In the genomic region with DNA sequence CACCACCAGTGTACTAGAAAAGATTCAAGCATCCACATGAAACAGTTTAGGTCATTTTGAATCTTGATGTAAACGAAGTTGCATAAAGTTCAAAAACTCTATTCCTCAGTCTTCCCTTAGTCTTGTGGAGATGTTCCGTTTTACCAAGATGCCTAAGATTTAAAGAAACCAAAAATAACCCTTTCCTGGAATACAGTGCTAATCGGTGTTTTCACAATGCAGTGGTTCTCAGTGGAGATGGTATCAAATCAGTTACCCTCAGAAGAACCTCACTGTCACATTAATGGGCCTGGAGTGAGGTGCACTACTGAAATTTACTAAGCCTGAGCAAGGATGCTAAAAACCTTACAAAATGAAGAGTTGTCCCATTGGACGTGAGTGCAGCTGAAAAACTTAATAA, we compare ENCODE assay signal across 27 cellular contexts. TPM values are rescaled to one million over a fixed set of nuclear protein-coding genes. Genes with fewer than 3 reads are reported as not detected.
DNase-seq lines count a peak whose midpoint lies in the region; ATAC-seq and TF ChIP-seq lines count a peak whose summit lies in the region.
"Had no signal": no experiment of that assay in that cellular context is flagged by ENCODE, and none has a peak within 500 bp of the region (broad histone marks: within the 10 kb centered on the region; RNA-seq: fewer than 3 reads in every experiment).

No MANE protein-coding gene starts in this region.

- peaks cover 63% of the 10 kb centered on the region for H3K36me3 Mint-ChIP-seq in activated T-cell treated with anti-CD3 and anti-CD28 coated beads, Interleukin-2, amount 50 U/mL, for 4 hours (ENCODE audit: insufficient read depth)
- peaks cover 61% of the 10 kb centered on the region for H3K36me3 Mint-ChIP-seq in HFFc6 (ENCODE audit: low read depth)
- H3K36me3 Mint-ChIP-seq in activated naive CD8-positive, alpha-beta T cell: peaks cover 32% of the 10 kb centered on the region
- H3K36me3 Mint-ChIP-seq in stimulated activated effector memory CD8-positive, alpha-beta T cell treated with anti-CD3 and anti-CD28 coated beads, Interleukin-12 subunit alpha, Interleukin-12 subunit beta, amount 100 ng/mL, for 72 hours: peaks cover 93% of the 10 kb centered on the region

- no peak for DNase-seq in activated T-cell treated with anti-CD3 and anti-CD28 coated beads, Interleukin-2, amount 50 U/mL, for 4 hours
- no peak for DNase-seq in activated T-cell treated with anti-CD3 and anti-CD28 coated beads, Interleukin-2, amount 50 U/mL, for 1 hour
- DNase-seq in HFFc6 (no peak), MV-4-11 (lab: John Stamatoyannopoulos, UW) (no peak), NCI-H1694 (lab: John Stamatoyannopoulos, UW) (no peak)
- no peak for DNase-seq in stimulated activated effector memory CD8-positive, alpha-beta T cell treated with anti-CD3 and anti-CD28 coated beads, Interleukin-12 subunit alpha, Interleukin-12 subunit beta, amount 100 ng/mL, for 72 hours (ENCODE audit: low spot score in 2 of 2)
- no peak for DNase-seq in stimulated activated CD8-positive, alpha-beta memory T cell treated with anti-CD3 and anti-CD28 coated beads, Interleukin-4, amount 100 ng/mL, for 48 hours
- DNase-seq: activated CD8-positive, alpha-beta memory T cell treated with anti-CD3 and anti-CD28 coated beads for 24 hours; effector CD8-positive, alpha-beta T cell; erythroblast; H9; heart left ventricle; kidney glomerular epithelial cell; lower lobe of right lung; mucosa of descending colon; NCI-H1105 treated with DMSO at 0.1 percent for 48 hours; NCI-H2081; NCI-H226; NCI-H748 treated with DMSO at 0.1 percent for 48 hours; T-helper 9 cell; upper lobe of left lung; WERI-Rb-1 had no signal

- no peak for TF ChIP-seq CTCF in HFFc6 (IDR thresholded peaks at IDR 0.05)

- no peaks in the 10 kb centered on the region for H3K9me3 Mint-ChIP-seq in activated T-cell treated with anti-CD3 and anti-CD28 coated beads, Interleukin-2, amount 50 U/mL, for 4 hours
- no peaks in the 10 kb centered on the region; the same call in 1 of the 2 replicates for H3K9me3 Mint-ChIP-seq in HFFc6
- no peaks in the 10 kb centered on the region for H3K9me3 Mint-ChIP-seq in activated naive CD8-positive, alpha-beta T cell (ENCODE audit: low read depth)
- no peaks in the 10 kb centered on the region for H3K9me3 Mint-ChIP-seq in stimulated activated effector memory CD8-positive, alpha-beta T cell treated with anti-CD3 and anti-CD28 coated beads, Interleukin-12 subunit alpha, Interleukin-12 subunit beta, amount 100 ng/mL, for 72 hours
- H3K9me3 Mint-ChIP-seq: brain, H9, neural crest cell had no signal

- no peaks in the 10 kb centered on the region for H3K27me3 Mint-ChIP-seq in activated T-cell treated with anti-CD3 and anti-CD28 coated beads, Interleukin-2, amount 50 U/mL, for 4 hours (ENCODE audit: low read depth)
- H3K27me3 Mint-ChIP-seq in HFFc6 (ENCODE audit: insufficient read depth): peaks cover 11% of the 10 kb centered on the region
- no peaks in the 10 kb centered on the region for H3K27me3 Mint-ChIP-seq in activated naive CD8-positive, alpha-beta T cell
- H3K27me3 Mint-ChIP-seq: brain had no signal

- no peak for ATAC-seq in activated T-cell treated with anti-CD3 and anti-CD28 coated beads, Interleukin-2, amount 50 U/mL, for 4 hours
- ATAC-seq in stimulated activated effector memory CD8-positive, alpha-beta T cell treated with anti-CD3 and anti-CD28 coated beads, Interleukin-12 subunit alpha, Interleukin-12 subunit beta, amount 100 ng/mL, for 72 hours: no peak
- ATAC-seq: heart left ventricle, lower lobe of right lung, mucosa of descending colon, sciatic nerve, SK-N-SH treated with all-trans-retinoic acid at 6 μM for 48 hours had no signal

- H3K4me1 Mint-ChIP-seq in activated T-cell treated with anti-CD3 and anti-CD28 coated beads, Interleukin-2, amount 50 U/mL, for 4 hours (ENCODE audit: low read depth): peaks cover 55% of the 10 kb centered on the region
- H3K4me1 Mint-ChIP-seq in HFFc6 (ENCODE audit: low read depth): peaks cover 44% of the 10 kb centered on the region
- H3K4me1 Mint-ChIP-seq in activated naive CD8-positive, alpha-beta T cell (ENCODE audit: low read depth): peaks cover 63% of the 10 kb centered on the region
- H3K4me1 Mint-ChIP-seq in stimulated activated effector memory CD8-positive, alpha-beta T cell treated with anti-CD3 and anti-CD28 coated beads, Interleukin-12 subunit alpha, Interleukin-12 subunit beta, amount 100 ng/mL, for 72 hours: peaks cover 56% of the 10 kb centered on the region

- peak overlapping the region; percentile 11 for H3K4me3 Mint-ChIP-seq in activated T-cell treated with anti-CD3 and anti-CD28 coated beads, Interleukin-2, amount 50 U/mL, for 4 hours
- H3K4me3 Mint-ChIP-seq in HFFc6: peak overlapping the region; percentile 43; the same call in 1 of the 2 replicates
- H3K4me3 Mint-ChIP-seq in activated naive CD8-positive, alpha-beta T cell: peak overlapping the region; percentile 64
- H3K4me3 Mint-ChIP-seq in stimulated activated effector memory CD8-positive, alpha-beta T cell treated with anti-CD3 and anti-CD28 coated beads, Interleukin-12 subunit alpha, Interleukin-12 subunit beta, amount 100 ng/mL, for 72 hours: no peak overlapping the region
- H3K4me3 Mint-ChIP-seq: H9, neural crest cell had no signal

- peak overlapping the region; percentile 39 for H3K27ac Mint-ChIP-seq in HFFc6
- peak overlapping the region; percentile 76 for H3K27ac Mint-ChIP-seq in activated naive CD8-positive, alpha-beta T cell
- H3K27ac Mint-ChIP-seq in stimulated activated effector memory CD8-positive, alpha-beta T cell treated with anti-CD3 and anti-CD28 coated beads, Interleukin-12 subunit alpha, Interleukin-12 subunit beta, amount 100 ng/mL, for 72 hours: peak overlapping the region; percentile 11

RNA-seq across cellular contexts. Expression of a gene that starts 9.1 kb away (rescaled TPM):
- 10 to 100 TPM; 45.4 to 50.9 (median 47.4) TPM for total RNA-seq in activated T-cell treated with anti-CD3 and anti-CD28 coated beads, Interleukin-2, amount 50 U/mL, for 4 hours
- total RNA-seq in HFFc6 (2021; fragmentation: NEBNext Ultra II Directional; extraction: Animal tissue kit (Norgen Biotek cat#: 25700)): 10 to 100 TPM; 20.7 to 31.8 (median 23.0) TPM

RNA-seq across cellular contexts. Expression of a gene that starts 9.3 kb away (rescaled TPM):
- total RNA-seq in activated T-cell treated with anti-CD3 and anti-CD28 coated beads, Interleukin-2, amount 50 U/mL, for 4 hours: 100 to 1,000 TPM; 128 to 138 (median 134) TPM
- total RNA-seq in HFFc6 (2021; fragmentation: NEBNext Ultra II Directional; extraction: Animal tissue kit (Norgen Biotek cat#: 25700)): 100 to 1,000 TPM; 121 to 155 (median 149) TPM

Comparison
In these comparisons a context has a peak if more than half of its experiments do, and no peak if none do; other contexts are left out.
1. H3K27ac Mint-ChIP-seq: peak in every context shown above with its lines; median percentile 76 in activated naive CD8-positive, alpha-beta T cell; 39 in HFFc6; 11 in stimulated activated effector memory CD8-positive, alpha-beta T cell treated with anti-CD3 and anti-CD28 coated beads, Interleukin-12 subunit alpha, Interleukin-12 subunit beta, amount 100 ng/mL, for 72 hours.